13 cellular contexts compared by ENCODE assay signal in the genomic region with DNA sequence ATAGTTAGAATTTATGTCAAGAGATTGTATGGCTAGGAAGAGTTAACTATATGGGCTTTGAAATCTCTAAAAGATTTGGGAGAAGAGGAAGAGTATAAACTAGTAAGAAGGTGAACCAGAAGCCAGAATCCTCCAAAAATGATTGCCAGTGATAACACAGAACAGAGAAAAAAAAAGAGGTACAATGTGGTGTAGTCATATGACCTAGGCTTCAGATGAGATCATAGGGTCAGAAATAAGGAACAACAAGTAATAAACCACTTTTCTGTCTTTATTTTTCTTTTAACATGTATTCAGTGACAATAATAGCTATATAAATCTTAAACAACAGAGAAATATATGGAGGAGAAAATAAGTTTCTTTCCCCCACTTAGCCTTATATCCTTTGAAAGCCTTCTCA. TPM values are rescaled to one million over a fixed set of nuclear protein-coding genes. Genes with fewer than 3 reads are reported as not detected.
A peak's percentile ranks its signal among the peaks of the same experiment; 100 is the strongest.
DNase-seq lines count a peak whose midpoint lies in the region; ATAC-seq and TF ChIP-seq lines count a peak whose summit lies in the region.
"Had no signal": no experiment of that assay in that cellular context is flagged by ENCODE, and none has a peak within 500 bp of the region (broad histone marks: within the 10 kb centered on the region; RNA-seq: fewer than 3 reads in every experiment).

No MANE protein-coding gene starts in this region.

- H3K9ac ChIP-seq in PC-3 (ENCODE audit: low read length), result no peak overlapping the region

- H3K9me2 ChIP-seq in PC-3 (replicated peaks; ENCODE audit: low read length), result no peaks in the 10 kb centered on the region

- H3K9me3 Mint-ChIP-seq in Caco-2 (ENCODE audit: unreplicated experiment), result no peaks in the 10 kb centered on the region
- H3K9me3 Mint-ChIP-seq in central memory CD8-positive, alpha-beta T cell, result no peaks in the 10 kb centered on the region

- CTCF ChIA-PET in Caco-2 (lab: Charles Lee), result no interaction called here
- CTCF ChIA-PET in PC-3 (lab: Charles Lee), result no interaction called here

- peaks cover 14% of the 10 kb centered on the region for H3K4me1 Mint-ChIP-seq in Caco-2 (ENCODE audit: low read depth, unreplicated experiment)
- H3K4me1 Mint-ChIP-seq in central memory CD8-positive, alpha-beta T cell, result peaks cover 41% of the 10 kb centered on the region

- H3K4me3 Mint-ChIP-seq in Caco-2 (ENCODE audit: unreplicated experiment), result peak overlapping the region; percentile 0
- H3K4me3 Mint-ChIP-seq in central memory CD8-positive, alpha-beta T cell, result peak overlapping the region; percentile 3

- H3K27ac Mint-ChIP-seq in Caco-2 (ENCODE audit: unreplicated experiment), result no peak overlapping the region
- H3K27ac Mint-ChIP-seq in central memory CD8-positive, alpha-beta T cell (ENCODE audit: low read depth), result peak overlapping the region; percentile 79

- no peak overlapping the region for H2AFZ ChIP-seq in ACC112 (ENCODE audit: low read length, unreplicated experiment)
- H2AFZ ChIP-seq in PC-3 (ENCODE audit: low read length), result no peak overlapping the region

- H3F3A ChIP-seq in PC-3 (ENCODE audit: low read length, unreplicated experiment), result no peaks in the 10 kb centered on the region

- DNase-seq in Caco-2 (no peak), PC-3 (no peak), WERI-Rb-1 (no peak), AG08395 (ENCODE audit: low spot score) (no peak)
- no peak for DNase-seq in central memory CD8-positive, alpha-beta T cell (ENCODE audit: low spot score in 2 of 2)
- no peak for DNase-seq in effector CD8-positive, alpha-beta T cell (lab: John Stamatoyannopoulos, UW)
- DNase-seq: brain microvascular endothelial cell, NCI-H510A treated with DMSO at 0.1 percent for 48 hours, SHP77, transverse colon had no signal

- no peaks in the 10 kb centered on the region for H3K27me3 Mint-ChIP-seq in Caco-2 (ENCODE audit: insufficient read depth, unreplicated experiment)
- H3K27me3 Mint-ChIP-seq in central memory CD8-positive, alpha-beta T cell, result no peaks in the 10 kb centered on the region

- H3K4me2 ChIP-seq in PC-3 (ENCODE audit: low read length), result peak overlapping the region; percentile 95; the same call in 1 of the 2 replicates

- intact Hi-C loops in Caco-2 (cut with micrococcal nuclease; ENCODE audit: unreplicated experiment), result no loop called here
- intact Hi-C loops in PC-3 (cut with micrococcal nuclease), result no loop called here

- H3K4me3 ChIP-seq in ACC112 (ENCODE audit: low read depth, low read length), result 0 out of 2 replicates have a peak overlapping the region, but pooled peaks have one; percentile 92
- no peak overlapping the region for H3K4me3 ChIP-seq in Caco-2 (ENCODE audit: low read depth, low read length)
- no peak overlapping the region for H3K4me3 ChIP-seq in PC-3 (ENCODE audit: low read length)
- H3K4me3 ChIP-seq in WERI-Rb-1 (ENCODE audit: low read depth, low read length), result no peak overlapping the region
- H3K4me3 ChIP-seq: transverse colon had no signal

- no peak for ATAC-seq in PC-3
- ATAC-seq in central memory CD8-positive, alpha-beta T cell (replicated peaks; ENCODE audit: extremely low read depth, poor library complexity, severe bottlenecking), result no peak
- ATAC-seq in GM18873 (IDR thresholded peaks at IDR 0.05; ENCODE audit: low FRiP score, unreplicated experiment), result no peak

- no peaks in the 10 kb centered on the region for H3K27me3 ChIP-seq in ACC112 (ENCODE audit: insufficient read depth, low read length)
- no peaks in the 10 kb centered on the region for H3K27me3 ChIP-seq in Caco-2 (replicated peaks; ENCODE audit: control insufficient read depth, insufficient read depth, low read length)
- H3K27me3 ChIP-seq in PC-3 (ENCODE audit: low read length), result no peaks in the 10 kb centered on the region
- no peaks in the 10 kb centered on the region for H3K27me3 ChIP-seq in WERI-Rb-1 (ENCODE audit: insufficient read depth, low read depth, severe bottlenecking)
- H3K27me3 ChIP-seq: brain microvascular endothelial cell, transverse colon had no signal

- H3K4me1 ChIP-seq in ACC112 (ENCODE audit: control insufficient read depth, insufficient read depth, low read length, unreplicated experiment), result peaks cover 21% of the 10 kb centered on the region
- H3K4me1 ChIP-seq in Caco-2, result 0 out of 2 replicates have a peak, but pooled peaks cover 4% of the 10 kb centered on the region
- peaks cover 29% of the 10 kb centered on the region for H3K4me1 ChIP-seq in PC-3 (ENCODE audit: insufficient read depth, low read length)

- H3K79me2 ChIP-seq in ACC112 (ENCODE audit: control insufficient read depth, insufficient read depth, low read length, unreplicated experiment), result peaks cover 39% of the 10 kb centered on the region
- peaks cover 44% of the 10 kb centered on the region for H3K79me2 ChIP-seq in PC-3 (ENCODE audit: low read length)

- BruUV-seq in Caco-2 (replicated peaks; lab: Mats Ljungman, UMichigan) (no TSS peak), PC-3 (replicated peaks; lab: Mats Ljungman, UMichigan) (no TSS peak)

- H3K9me3 ChIP-seq in Caco-2, result no peaks in the 10 kb centered on the region
- H3K9me3 ChIP-seq in PC-3 (ENCODE audit: low read length), result no peaks in the 10 kb centered on the region
- H3K9me3 ChIP-seq in WERI-Rb-1 (ENCODE audit: severe bottlenecking), result no peaks in the 10 kb centered on the region
- H3K9me3 ChIP-seq: transverse colon had no signal

- H4K20me1 ChIP-seq in PC-3 (ENCODE audit: low read length), result no peaks in the 10 kb centered on the region

- H3K27ac ChIP-seq in ACC112 (ENCODE audit: low read depth, low read length), result no peak overlapping the region
- no peak overlapping the region for H3K27ac ChIP-seq in PC-3 (ENCODE audit: low read length)
- no peak overlapping the region for H3K27ac ChIP-seq in WERI-Rb-1
- H3K27ac ChIP-seq: brain microvascular endothelial cell, epithelial cell of prostate had no signal

- TF ChIP-seq CTCF in Caco-2 (IDR thresholded peaks at IDR 0.05; ENCODE audit: insufficient read depth in 1 of 2, low read depth in 1 of 2, low read length in 1 of 2, severe bottlenecking in 1 of 2, unreplicated experiment in 1 of 2), result no peak
- TF ChIP-seq CTCF in PC-3 (conservative IDR thresholded peaks at IDR 0.05; ENCODE audit: low read depth, low read length), result no peak
- no peak for TF ChIP-seq CTCF in WERI-Rb-1 (IDR thresholded peaks at IDR 0.05; ENCODE audit: low read depth, low read length)

- H3K36me3 ChIP-seq in ACC112 (ENCODE audit: insufficient read depth, low read length) (no peaks in the 10 kb centered on the region), Caco-2 (ENCODE audit: control insufficient read depth, insufficient read depth, low read length) (no peaks in the 10 kb centered on the region), PC-3 (ENCODE audit: low read depth, low read length) (no peaks in the 10 kb centered on the region), WERI-Rb-1 (peaks cover 5% of the 10 kb centered on the region)
- H3K36me3 ChIP-seq: brain microvascular endothelial cell, transverse colon had no signal

- POLR2A ChIA-PET in Caco-2 (lab: Charles Lee) (no interaction called here), PC-3 (lab: Charles Lee; ENCODE audit: unreplicated experiment) (no interaction called here)

- peaks cover 14% of the 10 kb centered on the region for H3K36me3 Mint-ChIP-seq in Caco-2 (ENCODE audit: insufficient read depth, unreplicated experiment)
- peaks cover 18% of the 10 kb centered on the region for H3K36me3 Mint-ChIP-seq in central memory CD8-positive, alpha-beta T cell (ENCODE audit: insufficient read depth)

RNA-seq across cellular contexts. Expression of a gene that starts 1.9 kb away (rescaled TPM):
- 49.1 and 50.1 TPM in 2 replicates for total RNA-seq in Caco-2 (2022)
- total RNA-seq in PC-3 (2014; rRNA removed), result 27.8 and 34.8 TPM in 2 replicates

RNA-seq across cellular contexts. Expression of a gene that starts 14.0 kb away (rescaled TPM):
- not detected in 2 replicates for total RNA-seq in Caco-2 (2022)
- not detected in 2 replicates for total RNA-seq in PC-3 (2014; rRNA removed)

RNA-seq across cellular contexts. Expression of a gene that starts 43.3 kb away (rescaled TPM):
- total RNA-seq in Caco-2 (2022) (0.32 and 0.70 TPM in 2 replicates), PC-3 (2014; rRNA removed) (0.51 TPM in 1 of 2 replicates, not detected in the other)

RNA-seq across cellular contexts. Expression of a gene that starts 47.6 kb away (rescaled TPM):
- total RNA-seq in Caco-2 (2022), result 18.7 and 19.4 TPM in 2 replicates
- 6.9 and 10.0 TPM in 2 replicates for total RNA-seq in PC-3 (2014; rRNA removed)
